8 cellular contexts compared by ENCODE assay signal in the genomic region with DNA sequence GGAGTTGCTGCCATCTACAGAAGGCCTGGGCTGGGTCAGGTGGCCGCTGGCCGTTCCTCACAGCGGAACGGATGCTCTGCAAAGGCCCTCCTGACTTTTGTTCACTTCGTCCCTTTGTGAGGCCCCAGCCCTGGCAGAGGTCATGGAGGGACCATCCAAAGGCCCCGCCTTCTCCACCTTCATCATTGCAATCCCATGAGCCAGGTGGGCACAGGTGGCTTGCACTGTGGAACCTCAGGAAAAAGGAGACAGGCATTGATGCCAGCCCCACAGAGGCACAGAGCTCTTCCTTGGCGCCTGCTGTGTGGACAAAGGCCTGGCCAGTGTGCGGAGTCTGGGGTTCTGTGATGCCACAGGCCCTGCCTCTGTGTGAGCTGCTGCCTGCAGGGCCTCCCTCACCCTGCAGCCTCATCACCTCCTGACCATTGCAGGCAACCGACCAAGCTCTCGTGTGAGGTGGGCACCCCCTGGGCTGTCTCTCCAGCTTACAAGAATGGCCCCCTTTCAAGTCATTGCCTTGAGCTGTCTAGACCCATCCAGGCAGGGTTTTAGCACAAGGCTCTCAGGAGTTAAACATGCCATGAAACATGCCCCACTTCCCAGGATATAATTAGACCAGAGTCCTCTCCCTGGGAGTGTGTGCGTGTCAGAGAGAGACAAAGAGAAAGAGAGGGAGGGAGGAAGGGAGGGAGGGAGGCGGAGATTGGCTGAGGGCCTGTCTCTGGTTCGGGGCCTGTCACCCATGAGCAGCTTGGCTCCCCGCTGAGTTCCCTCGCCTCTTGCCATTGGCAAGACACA. TPM values are rescaled to one million over a fixed set of nuclear protein-coding genes. Genes with fewer than 3 reads are reported as not detected.
A peak's percentile ranks its signal among the peaks of the same experiment; 100 is the strongest.
DNase-seq lines count a peak whose midpoint lies in the region; FAIRE-seq and TF ChIP-seq lines count a peak whose summit lies in the region.

No MANE protein-coding gene starts in this region.

- peak overlapping the region; percentile 99 for H3K27ac ChIP-seq in 22Rv1
- H3K27ac ChIP-seq in left ventricle myocardium inferior (replicated peaks), result peak overlapping the region; percentile 93

- DNase-seq in NB4 (ENCODE audit: low read depth) (peak; percentile 69), amniotic epithelial cell (ENCODE audit: low read depth) (peak; percentile 77), left ventricle myocardium inferior (peak; percentile 87), retina (peak; percentile 90), GM12891 (ENCODE audit: insufficient read length, low spot score) (no peak), NCI-H748 (lab: John Stamatoyannopoulos, UW; ENCODE audit: unreplicated experiment) (no peak), activated T-cell treated with anti-CD3 and anti-CD28 coated beads for 4 hours (no peak)

- TF ChIP-seq CTCF in 22Rv1 (IDR thresholded peaks at IDR 0.05) (no peak), NB4 (IDR thresholded peaks at IDR 0.05; ENCODE audit: low read depth, low read length) (no peak), left ventricle myocardium inferior (IDR thresholded peaks at IDR 0.05; ENCODE audit: borderline replicate concordance) (no peak)

- H3K4me1 ChIP-seq in left ventricle myocardium inferior, result peaks cover 34% of the 10 kb centered on the region

- H3K36me3 ChIP-seq in left ventricle myocardium inferior, result no peaks in the 10 kb centered on the region

- FAIRE-seq in GM12891 (lab: Jason Lieb, UNC), result no peak

- no peaks in the 10 kb centered on the region for H3K27me3 ChIP-seq in left ventricle myocardium inferior (ENCODE audit: low read depth)

- H3K4me3 ChIP-seq in NB4 (ENCODE audit: low read depth, low read length), result no peak overlapping the region
- H3K4me3 ChIP-seq in left ventricle myocardium inferior, result peak overlapping the region; percentile 35

- H3K9me3 ChIP-seq in left ventricle myocardium inferior (replicated peaks), result no peaks in the 10 kb centered on the region

- intact Hi-C loops in left ventricle myocardium inferior (cut with micrococcal nuclease), result no loop called here

- TF ChIP-seq POLR2A in NB4 (IDR thresholded peaks at IDR 0.05; ENCODE audit: extremely low read depth, insufficient read length), result no peak
- no peak for TF ChIP-seq POLR2A in GM12891 (IDR thresholded peaks at IDR 0.05; ENCODE audit: low read depth, low read length)

TF ChIP-seq in GM12891, 5 proteins besides CTCF, POLR2A, EP300 and RAD21:
- no peak for TF ChIP-seq PAX5 (IDR thresholded peaks at IDR 0.05; ENCODE audit: insufficient read depth, low read length, severe bottlenecking)
- no peak for TF ChIP-seq SPI1 (IDR thresholded peaks at IDR 0.05; ENCODE audit: low read depth, low read length)
- TF ChIP-seq POU2F2 (IDR thresholded peaks at IDR 0.05; ENCODE audit: low read depth, low read length), result no peak
- TF ChIP-seq TAF1 (IDR thresholded peaks at IDR 0.05; ENCODE audit: low read depth, low read length), result no peak
- TF ChIP-seq POLR2AphosphoS5 (IDR thresholded peaks at IDR 0.05; ENCODE audit: low read depth, low read length), result no peak

RNA-seq across cellular contexts. Expression of gene NFKBIA, which starts 19.3 kb away (rescaled TPM):
- 78.0 TPM for total RNA-seq in left ventricle myocardium inferior
- 204 TPM for polyA plus RNA-seq in GM12891 (2012; ENCODE audit: low read depth, missing spikeins)

Comparison
In these comparisons a context has a peak if more than half of its experiments do, and no peak if none do; other contexts are left out.
1. DNase-seq: peak in NB4 (single experiment), amniotic epithelial cell (single experiment), left ventricle myocardium inferior (single experiment) and retina (single experiment); none in GM12891 (single experiment), NCI-H748 (single experiment) and activated T-cell treated with anti-CD3 and anti-CD28 coated beads for 4 hours (single experiment).